8 cellular contexts compared by ENCODE assay signal in genomic region chr6:34657037-34657306, GRCh38. TPM values are rescaled to one million over a fixed set of nuclear protein-coding genes. Genes with fewer than 3 reads are reported as not detected.
DNase-seq lines count a peak whose midpoint lies in the region; ATAC-seq, FAIRE-seq and TF ChIP-seq lines count a peak whose summit lies in the region.

No MANE protein-coding gene starts in this region.

- H3K27me3 ChIP-seq in SU-DHL-6 (ENCODE audit: low read length) (no peaks in the 10 kb centered on the region), smooth muscle cell (ENCODE audit: low read depth) (no peaks in the 10 kb centered on the region)

- peak overlapping the region; percentile 32 for H3K9ac ChIP-seq in SU-DHL-6 (ENCODE audit: low read length)
- H3K9ac ChIP-seq in smooth muscle cell (ENCODE audit: low read depth) = peak overlapping the region; percentile 57

- H2AFZ ChIP-seq in SU-DHL-6 (ENCODE audit: low read depth, low read length, severe bottlenecking) = no peak overlapping the region
- H2AFZ ChIP-seq in smooth muscle cell (ENCODE audit: low read depth) = no peak overlapping the region

- DNase-seq in GM12892 (ENCODE audit: insufficient read length) (no peak), fibroblast of mammary gland (ENCODE audit: low read depth) (no peak), smooth muscle cell (lab: John Stamatoyannopoulos, UW; ENCODE audit: unreplicated experiment) (no peak), sciatic nerve (ENCODE audit: low spot score) (no peak), OCI-M2 (lab: John Stamatoyannopoulos, UW; ENCODE audit: unreplicated experiment) (no peak)
- DNase-seq in activated CD4-positive, alpha-beta T cell treated with anti-CD3 and anti-CD28 coated beads, Interleukin-2, amount 50 U/mL, for 4 hours = no peak

- H3K9me3 ChIP-seq in SU-DHL-6 (ENCODE audit: insufficient read depth, low read length) (no peaks in the 10 kb centered on the region), smooth muscle cell (replicated peaks; ENCODE audit: low read depth) (no peaks in the 10 kb centered on the region)

- no peaks in the 10 kb centered on the region for H3K9me2 ChIP-seq in SU-DHL-6 (replicated peaks; ENCODE audit: insufficient read depth, low read length)

- FAIRE-seq in GM12892 (lab: Jason Lieb, UNC) = peak; percentile 64

- H4K20me1 ChIP-seq in SU-DHL-6 (ENCODE audit: low read depth, low read length) (no peaks in the 10 kb centered on the region), smooth muscle cell (ENCODE audit: low read depth) (peaks cover 67% of the 10 kb centered on the region)

- H3K4me3 ChIP-seq in SU-DHL-6 (ENCODE audit: insufficient read depth, low read length, poor library complexity, severe bottlenecking) (peak overlapping the region; percentile 25), fibroblast of mammary gland (ENCODE audit: control insufficient read depth, low read depth, low read length) (peak overlapping the region; percentile 60), smooth muscle cell (peak overlapping the region; percentile 31)

- H3K36me3 ChIP-seq in SU-DHL-6 (ENCODE audit: low read length) (no peaks in the 10 kb centered on the region), smooth muscle cell (ENCODE audit: low read depth) (no peaks in the 10 kb centered on the region)

- H3K27ac ChIP-seq in SU-DHL-6 (ENCODE audit: low read depth, low read length) (peak overlapping the region; percentile 68), smooth muscle cell (ENCODE audit: low read depth) (peak overlapping the region; percentile 88)

- intact Hi-C loops in sciatic nerve (cut with DNase I) = no loop called here

- WGBS in smooth muscle cell (ENCODE audit: low lambda C conversion rate) = 88% methylated on average over 1 of the region's 1 CpG

- ATAC-seq in GM21515 (IDR thresholded peaks at IDR 0.05; ENCODE audit: unreplicated experiment) (no peak), sciatic nerve (no peak)

- H3F3A ChIP-seq in SU-DHL-6 (ENCODE audit: insufficient read depth) = peaks cover 23% of the 10 kb centered on the region
- peaks cover 40% of the 10 kb centered on the region for H3F3A ChIP-seq in smooth muscle cell (ENCODE audit: low read depth)

- TF ChIP-seq CTCF in SU-DHL-6 (IDR thresholded peaks at IDR 0.05; ENCODE audit: insufficient read depth, low read length, poor library complexity, severe bottlenecking) (no peak), fibroblast of mammary gland (conservative IDR thresholded peaks at IDR 0.05; ENCODE audit: control insufficient read depth, insufficient read depth, low read depth, low read length) (no peak), smooth muscle cell (IDR thresholded peaks at IDR 0.05; ENCODE audit: borderline replicate concordance, insufficient read depth, poor library complexity, severe bottlenecking) (no peak)

- H3K4me2 ChIP-seq in SU-DHL-6 (ENCODE audit: low read depth, low read length, poor library complexity, severe bottlenecking) (peak overlapping the region; percentile 59), smooth muscle cell (peak overlapping the region; percentile 72)

- H3K79me2 ChIP-seq in SU-DHL-6 (ENCODE audit: insufficient read depth, low read length) (peaks cover 71% of the 10 kb centered on the region), smooth muscle cell (ENCODE audit: low read depth) (peaks cover 67% of the 10 kb centered on the region)

- peaks cover 7% of the 10 kb centered on the region for H3K4me1 ChIP-seq in smooth muscle cell (ENCODE audit: low read depth)

- TF ChIP-seq POLR2A in GM12892 (IDR thresholded peaks at IDR 0.05; ENCODE audit: low read depth, low read length) = no peak

RNA-seq across cellular contexts. Expression of gene ILRUN, which starts 39.6 kb away (rescaled TPM):
- polyA plus RNA-seq in GM12892 (2012; ENCODE audit: missing spikeins) = 49.9 TPM
- total RNA-seq in smooth muscle cell (23.9 and 24.5 TPM in 2 replicates), sciatic nerve (58.6 TPM)
- polyA plus RNA-seq in smooth muscle cell = 7.5 and 9.0 TPM in 2 replicates
